Comparison of ENCODE assay signal across 12 cellular contexts in the genomic region with DNA sequence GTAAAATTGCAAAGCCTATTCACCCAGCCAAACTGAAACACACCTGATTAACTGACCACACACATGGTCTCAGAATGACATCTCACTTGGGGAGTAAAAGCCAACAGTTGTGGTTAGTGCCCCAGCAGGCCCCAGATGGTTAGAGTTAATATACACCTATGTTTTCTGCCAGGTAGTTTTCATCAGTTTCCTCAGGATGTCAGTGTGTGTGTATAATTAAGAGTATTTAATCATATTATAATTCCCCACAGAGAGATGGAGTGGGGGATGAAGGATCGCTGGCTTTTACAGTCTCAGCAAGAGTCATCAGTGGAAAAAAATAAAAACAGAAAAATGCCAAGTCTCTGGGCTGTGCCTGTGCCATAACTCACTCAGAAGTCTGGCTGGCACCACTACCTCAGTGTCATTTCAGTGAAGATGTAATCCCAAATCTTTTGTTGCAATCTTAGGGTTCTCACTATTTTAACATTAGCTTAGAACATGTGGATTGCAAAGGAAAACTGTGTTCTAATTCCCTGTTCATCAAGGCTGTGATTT.
DNase-seq lines count a peak whose midpoint lies in the region; ATAC-seq, FAIRE-seq and TF ChIP-seq lines count a peak whose summit lies in the region.
"Had no signal": no experiment of that assay in that cellular context is flagged by ENCODE, and none has a peak within 500 bp of the region (broad histone marks: within the 10 kb centered on the region; RNA-seq: fewer than 3 reads in every experiment).

No MANE protein-coding gene starts in this region.

- no peaks in the 10 kb centered on the region for H3K36me3 ChIP-seq in SK-N-SH (replicated peaks in 1 of 2; ENCODE audit: control insufficient read depth in 1 of 2, insufficient read depth in 2 of 2, low read length in 1 of 2)
- H3K36me3 ChIP-seq in skeletal muscle tissue (ENCODE audit: control insufficient read depth in 3 of 3, insufficient read depth in 3 of 3, low read length in 3 of 3): no peaks in the 10 kb centered on the region

- H3K9me3 ChIP-seq in SK-N-SH: no peaks in the 10 kb centered on the region
- H3K9me3 ChIP-seq in skeletal muscle tissue (ENCODE audit: control insufficient read depth in 3 of 3, low read length in 3 of 3): no peaks in the 10 kb centered on the region

- DNase-seq in SK-N-SH (no peak), frontal cortex (ENCODE audit: low spot score in 2 of 2) (no peak), Kasumi-1 (lab: John Stamatoyannopoulos, UW) (no peak)
- no peak for DNase-seq in activated T-cell treated with anti-CD3 and anti-CD28 coated beads, Interleukin-2, amount 50 U/mL, for 48 hours
- DNase-seq in T-helper 2 cell treated with Interferon-gamma antibody and Interleukin-4, amounts not matched to agents 5 μg/mL and 100 μg/mL, for 36 hours (ENCODE audit: low spot score): no peak
- DNase-seq: activated CD4-positive, CD25-positive, alpha-beta regulatory T cell; cerebellar nuclear complex; NCI-H1436 treated with DMSO at 0.1 percent for 48 hours had no signal

- no peaks in the 10 kb centered on the region for H3K27me3 Mint-ChIP-seq in T-helper 2 cell treated with Interferon-gamma antibody and Interleukin-4, amounts not matched to agents 5 μg/mL and 100 μg/mL, for 36 hours (ENCODE audit: low read depth)

- H3K4me3 ChIP-seq in SK-N-SH (ENCODE audit: low read depth in 2 of 2, low read length in 1 of 2) (no peak overlapping the region), skeletal muscle tissue (ENCODE audit: low read length in 3 of 3) (no peak overlapping the region)

- peak overlapping the region; percentile 8; the same call in 1 of the 2 replicates for H3K4me2 ChIP-seq in SK-N-SH

- ATAC-seq in GM18868 (IDR thresholded peaks at IDR 0.05; ENCODE audit: unreplicated experiment): peak; percentile 51
- peak; percentile 77 for ATAC-seq in HG02798 (IDR thresholded peaks at IDR 0.05; ENCODE audit: poor library complexity, unreplicated experiment)
- ATAC-seq: left lobe of liver had no signal

- H3K27ac ChIP-seq in SK-N-SH (ENCODE audit: low read depth in 2 of 2, low read length in 1 of 2) (peak overlapping the region; percentile 65 to 87), skeletal muscle tissue (ENCODE audit: low read depth, low read length) (peak overlapping the region; percentile 10)

- no peak overlapping the region for H3K4me3 Mint-ChIP-seq in T-helper 2 cell treated with Interferon-gamma antibody and Interleukin-4, amounts not matched to agents 5 μg/mL and 100 μg/mL, for 36 hours

- H3K4me1 Mint-ChIP-seq in T-helper 2 cell treated with Interferon-gamma antibody and Interleukin-4, amounts not matched to agents 5 μg/mL and 100 μg/mL, for 36 hours (ENCODE audit: low read depth): peaks cover 14% of the 10 kb centered on the region

- no peaks in the 10 kb centered on the region for H4K20me1 ChIP-seq in SK-N-SH (ENCODE audit: insufficient read depth)

- no peak for FAIRE-seq in frontal cortex (lab: Jason Lieb, UNC)

- TF ChIP-seq EP300 in SK-N-SH (IDR thresholded peaks at IDR 0.05; ENCODE audit: borderline replicate concordance in 1 of 2, low read depth in 1 of 2, low read length in 1 of 2): 0 out of 4 replicates have a peak, but pooled peaks of 1 of the 2 experiments have one; percentile 17

- no peak for TF ChIP-seq CTCF in SK-N-SH (IDR thresholded peaks at IDR 0.05)

- no peaks in the 10 kb centered on the region for H3K36me3 Mint-ChIP-seq in T-helper 2 cell treated with Interferon-gamma antibody and Interleukin-4, amounts not matched to agents 5 μg/mL and 100 μg/mL, for 36 hours (ENCODE audit: low read depth)

- CTCF ChIA-PET in SK-N-SH (lab: Yijun Ruan, JAX): interaction anchor here (1.2 kb wide), 1 partner anchor 131 kb away, joined by 3 read pairs; no protein-coding TSS in a partner anchor

- no peak overlapping the region for H3K9ac ChIP-seq in SK-N-SH
- no peak overlapping the region for H3K9ac ChIP-seq in skeletal muscle tissue (ENCODE audit: low read depth in 1 of 3, low read length in 3 of 3)

- H3K9me2 ChIP-seq in SK-N-SH: no peaks in the 10 kb centered on the region

- no peak overlapping the region for H3K27ac Mint-ChIP-seq in T-helper 2 cell treated with Interferon-gamma antibody and Interleukin-4, amounts not matched to agents 5 μg/mL and 100 μg/mL, for 36 hours

- H3K9me3 Mint-ChIP-seq in T-helper 2 cell treated with Interferon-gamma antibody and Interleukin-4, amounts not matched to agents 5 μg/mL and 100 μg/mL, for 36 hours: no peaks in the 10 kb centered on the region

- H3F3A ChIP-seq in SK-N-SH (replicated peaks; ENCODE audit: insufficient read depth): peaks cover 3% of the 10 kb centered on the region

- H3K79me2 ChIP-seq in SK-N-SH (ENCODE audit: insufficient read depth): no peaks in the 10 kb centered on the region

- H2AFZ ChIP-seq in SK-N-SH (ENCODE audit: low read depth): no peak overlapping the region

- POLR2A ChIA-PET in SK-N-SH (lab: Yijun Ruan, JAX): no interaction called here

- no peak for TF ChIP-seq RAD21 in SK-N-SH (IDR thresholded peaks at IDR 0.05; ENCODE audit: low read length)

- 30% methylated on average over 1 of the region's 1 CpG for WGBS in SK-N-SH (ENCODE audit: low lambda C conversion rate)

- H3K27me3 ChIP-seq in SK-N-SH (ENCODE audit: insufficient read depth): no peaks in the 10 kb centered on the region
- no peaks in the 10 kb centered on the region for H3K27me3 ChIP-seq in skeletal muscle tissue (ENCODE audit: control insufficient read depth in 3 of 3, insufficient read depth in 3 of 3, low read length in 3 of 3)

- peaks cover 10 to 19% of the 10 kb centered on the region in 2 experiments; a peak in 3 of 4 replicates for H3K4me1 ChIP-seq in SK-N-SH (ENCODE audit: control insufficient read depth in 1 of 2, insufficient read depth in 2 of 2, low read depth in 1 of 2, low read length in 1 of 2)
- peaks cover 27 to 44% (median 38%) of the 10 kb centered on the region in 3 donors for H3K4me1 ChIP-seq in skeletal muscle tissue (ENCODE audit: control insufficient read depth in 3 of 3, insufficient read depth in 3 of 3, low read length in 3 of 3)

TF ChIP-seq in SK-N-SH, 30 proteins besides CTCF, POLR2A, EP300 and RAD21 (continues in another document):
- no peak for TF ChIP-seq FOXJ3 (CRISPR knock-in tag; IDR thresholded peaks at IDR 0.05)
- TF ChIP-seq ZBTB33 (IDR thresholded peaks at IDR 0.05; ENCODE audit: borderline replicate concordance, low read depth): no peak
- no peak for TF ChIP-seq NRF1 (IDR thresholded peaks at IDR 0.05; ENCODE audit: low read depth, low read length)
- peak; percentile 23; the same call in 1 of the 2 replicates for TF ChIP-seq FOSL2 (IDR thresholded peaks at IDR 0.05; ENCODE audit: borderline replicate concordance, low read depth)
- TF ChIP-seq ELF1 (IDR thresholded peaks at IDR 0.05): no peak
- TF ChIP-seq TCF12 (IDR thresholded peaks at IDR 0.05): no peak
- TF ChIP-seq, protein P1, sequence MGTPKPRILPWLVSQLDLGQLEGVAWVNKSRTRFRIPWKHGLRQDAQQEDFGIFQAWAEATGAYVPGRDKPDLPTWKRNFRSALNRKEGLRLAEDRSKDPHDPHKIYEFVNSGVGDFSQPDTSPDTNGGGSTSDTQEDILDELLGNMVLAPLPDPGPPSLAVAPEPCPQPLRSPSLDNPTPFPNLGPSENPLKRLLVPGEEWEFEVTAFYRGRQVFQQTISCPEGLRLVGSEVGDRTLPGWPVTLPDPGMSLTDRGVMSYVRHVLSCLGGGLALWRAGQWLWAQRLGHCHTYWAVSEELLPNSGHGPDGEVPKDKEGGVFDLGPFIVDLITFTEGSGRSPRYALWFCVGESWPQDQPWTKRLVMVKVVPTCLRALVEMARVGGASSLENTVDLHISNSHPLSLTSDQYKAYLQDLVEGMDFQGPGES (IDR thresholded peaks at IDR 0.05; ENCODE audit: low read depth, low read length): no peak
- TF ChIP-seq POLR2AphosphoS5 (IDR thresholded peaks at IDR 0.05; ENCODE audit: low read depth, low read length): no peak
- TF ChIP-seq, protein P2, sequence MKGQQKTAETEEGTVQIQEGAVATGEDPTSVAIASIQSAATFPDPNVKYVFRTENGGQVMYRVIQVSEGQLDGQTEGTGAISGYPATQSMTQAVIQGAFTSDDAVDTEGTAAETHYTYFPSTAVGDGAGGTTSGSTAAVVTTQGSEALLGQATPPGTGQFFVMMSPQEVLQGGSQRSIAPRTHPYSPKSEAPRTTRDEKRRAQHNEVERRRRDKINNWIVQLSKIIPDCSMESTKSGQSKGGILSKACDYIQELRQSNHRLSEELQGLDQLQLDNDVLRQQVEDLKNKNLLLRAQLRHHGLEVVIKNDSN (IDR thresholded peaks at IDR 0.05; ENCODE audit: borderline replicate concordance, low read depth): no peak
- TF ChIP-seq GABPA (IDR thresholded peaks at IDR 0.05; ENCODE audit: low read depth): no peak
- no peak for TF ChIP-seq RFX5 (IDR thresholded peaks at IDR 0.05; ENCODE audit: low read length)
- peak; percentile 42; the same call in 1 of the 2 replicates for TF ChIP-seq JUND (IDR thresholded peaks at IDR 0.05)
- peak; percentile 59 for TF ChIP-seq NFIC (IDR thresholded peaks at IDR 0.05; ENCODE audit: borderline replicate concordance)
- no peak for TF ChIP-seq MXI1 (IDR thresholded peaks at IDR 0.05; ENCODE audit: low read depth, low read length)
- no peak for TF ChIP-seq GATA2 (CRISPR knock-in tag; IDR thresholded peaks at IDR 0.05)
- no peak for TF ChIP-seq SIN3A (IDR thresholded peaks at IDR 0.05; ENCODE audit: borderline replicate concordance, low read depth, low read length)
- TF ChIP-seq TEAD4 (IDR thresholded peaks at IDR 0.05; ENCODE audit: borderline replicate concordance, insufficient read depth): no peak
- no peak for TF ChIP-seq MEF2A (IDR thresholded peaks at IDR 0.05; ENCODE audit: borderline replicate concordance, low read depth)
- no peak for TF ChIP-seq TAF1 (IDR thresholded peaks at IDR 0.05; ENCODE audit: borderline replicate concordance, low read depth, low read length)
- TF ChIP-seq EZH2phosphoT487 (IDR thresholded peaks at IDR 0.05; ENCODE audit: borderline replicate concordance, low read depth): no peak
